Comparison of ENCODE assay signal across 9 cellular contexts in genomic region chr12:47218191-47218654, GRCh38.
A peak's percentile ranks its signal among the peaks of the same experiment; 100 is the strongest.
DNase-seq lines count a peak whose midpoint lies in the region; ATAC-seq and TF ChIP-seq lines count a peak whose summit lies in the region.
"Had no signal": no experiment of that assay in that cellular context is flagged by ENCODE, and none has a peak within 500 bp of the region (broad histone marks: within the 10 kb centered on the region; RNA-seq: fewer than 3 reads in every experiment).

No MANE protein-coding gene starts in this region.

- CTCF ChIA-PET in CD8-positive, alpha-beta memory T cell (lab: Charles Lee): interaction anchor here (1.2 to 3.6 kb wide), 10 partner anchors 10 to 179 kb away, joined by 3 to 32 read pairs (median 6); no protein-coding TSS in a partner anchor

- peaks cover 18 to 63% (median 27%) of the 10 kb centered on the region in 3 donors for H3K36me3 Mint-ChIP-seq in CD8-positive, alpha-beta memory T cell
- peaks cover 58% of the 10 kb centered on the region for H3K36me3 Mint-ChIP-seq in T-helper 2 cell treated with Interferon-gamma antibody and Interleukin-4, amounts not matched to agents 5 μg/mL and 100 μg/mL, for 36 hours (ENCODE audit: low read depth)

- peak overlapping the region; percentile 92 for H3K4me3 ChIP-seq in CD8-positive, alpha-beta memory T cell (ENCODE audit: low read length)
- H3K4me3 ChIP-seq in hepatocyte (no peak overlapping the region), smooth muscle cell (no peak overlapping the region), left ventricle myocardium inferior (no peak overlapping the region)

- no peak overlapping the region for H3K9ac ChIP-seq in smooth muscle cell (ENCODE audit: low read depth)

- no peaks in the 10 kb centered on the region for H3F3A ChIP-seq in smooth muscle cell (ENCODE audit: low read depth)

- no peaks in the 10 kb centered on the region for H3K9me3 ChIP-seq in CD8-positive, alpha-beta memory T cell (ENCODE audit: low read length)
- no peaks in the 10 kb centered on the region for H3K9me3 ChIP-seq in hepatocyte (ENCODE audit: low read depth)
- no peaks in the 10 kb centered on the region for H3K9me3 ChIP-seq in smooth muscle cell (replicated peaks; ENCODE audit: low read depth)
- no peaks in the 10 kb centered on the region for H3K9me3 ChIP-seq in left ventricle myocardium inferior (replicated peaks)

- H3K4me1 ChIP-seq in CD8-positive, alpha-beta memory T cell (ENCODE audit: insufficient read depth, low read length): peaks cover 26% of the 10 kb centered on the region
- peaks cover 17% of the 10 kb centered on the region for H3K4me1 ChIP-seq in hepatocyte (ENCODE audit: insufficient read depth)
- peaks cover 10% of the 10 kb centered on the region for H3K4me1 ChIP-seq in smooth muscle cell (ENCODE audit: low read depth)
- peaks cover 7% of the 10 kb centered on the region for H3K4me1 ChIP-seq in left ventricle myocardium inferior

- TF ChIP-seq CTCF in hepatocyte (IDR thresholded peaks at IDR 0.05; ENCODE audit: poor library complexity) (no peak), smooth muscle cell (IDR thresholded peaks at IDR 0.05; ENCODE audit: borderline replicate concordance, insufficient read depth, poor library complexity, severe bottlenecking) (no peak), left ventricle myocardium inferior (IDR thresholded peaks at IDR 0.05; ENCODE audit: borderline replicate concordance) (no peak)

- WGBS in hepatocyte (ENCODE audit: low lambda C conversion rate, missing lambda C conversion rate): 96% methylated on average over 8 of the region's 8 CpGs
- 97% methylated on average over 8 of the region's 8 CpGs for WGBS in smooth muscle cell (ENCODE audit: low lambda C conversion rate)

- H4K20me1 ChIP-seq in hepatocyte (ENCODE audit: insufficient read depth, poor library complexity, severe bottlenecking) (no peaks in the 10 kb centered on the region), smooth muscle cell (ENCODE audit: low read depth) (no peaks in the 10 kb centered on the region)

- peaks cover 0 to 2% of the 10 kb centered on the region in 2 donors for H3K27me3 Mint-ChIP-seq in CD8-positive, alpha-beta memory T cell
- H3K27me3 Mint-ChIP-seq in T-helper 2 cell treated with Interferon-gamma antibody and Interleukin-4, amounts not matched to agents 5 μg/mL and 100 μg/mL, for 36 hours (ENCODE audit: low read depth): no peaks in the 10 kb centered on the region

- peaks cover 28 to 50% (median 39%) of the 10 kb centered on the region in 3 donors for H3K4me1 Mint-ChIP-seq in CD8-positive, alpha-beta memory T cell
- peaks cover 50% of the 10 kb centered on the region for H3K4me1 Mint-ChIP-seq in T-helper 2 cell treated with Interferon-gamma antibody and Interleukin-4, amounts not matched to agents 5 μg/mL and 100 μg/mL, for 36 hours (ENCODE audit: low read depth)

- H3K27ac ChIP-seq in CD8-positive, alpha-beta memory T cell (ENCODE audit: low read depth, low read length): peak overlapping the region; percentile 85
- no peak overlapping the region for H3K27ac ChIP-seq in hepatocyte
- no peak overlapping the region for H3K27ac ChIP-seq in smooth muscle cell (ENCODE audit: low read depth)
- no peak overlapping the region for H3K27ac ChIP-seq in left ventricle myocardium inferior (replicated peaks)

- no peak overlapping the region for H3K4me2 ChIP-seq in hepatocyte
- H3K4me2 ChIP-seq in smooth muscle cell: no peak overlapping the region

- POLR2A ChIA-PET in CD8-positive, alpha-beta memory T cell (lab: Charles Lee): interaction anchor here (0.7 to 4.8 kb wide), 5 partner anchors 11 to 139 kb away, joined by 3 to 28 read pairs (median 6); partner anchors contain the start of genes AMIGO2 and PCED1B

- H3K9me2 ChIP-seq in hepatocyte (replicated peaks; ENCODE audit: insufficient read depth): no peaks in the 10 kb centered on the region

- H2AFZ ChIP-seq in hepatocyte (no peak overlapping the region), smooth muscle cell (ENCODE audit: low read depth) (no peak overlapping the region)

- peak in 4 of 5 donors; percentile 24 to 67 (median 49) for DNase-seq in CD8-positive, alpha-beta memory T cell
- peak; percentile 40 for DNase-seq in T-helper 2 cell treated with Interferon-gamma antibody and Interleukin-4, amounts not matched to agents 5 μg/mL and 100 μg/mL, for 36 hours (ENCODE audit: low spot score)
- peak; percentile 30 for DNase-seq in medulla oblongata (ENCODE audit: extremely low spot score)
- no peak for DNase-seq in hepatocyte (ENCODE audit: low spot score)
- DNase-seq in smooth muscle cell (lab: John Stamatoyannopoulos, UW; ENCODE audit: unreplicated experiment): no peak
- DNase-seq in left ventricle myocardium inferior: no peak
- DNase-seq: NCI-H748 treated with DMSO at 0.1 percent for 48 hours had no signal

- no peaks in the 10 kb centered on the region for H3K27me3 ChIP-seq in CD8-positive, alpha-beta memory T cell (ENCODE audit: insufficient read depth, low read length, poor library complexity, severe bottlenecking)
- H3K27me3 ChIP-seq in hepatocyte: no peaks in the 10 kb centered on the region
- no peaks in the 10 kb centered on the region for H3K27me3 ChIP-seq in smooth muscle cell (ENCODE audit: low read depth)
- no peaks in the 10 kb centered on the region for H3K27me3 ChIP-seq in left ventricle myocardium inferior (ENCODE audit: low read depth)

- intact Hi-C loops in left ventricle myocardium inferior (cut with micrococcal nuclease): no loop called here

- peaks cover 5% of the 10 kb centered on the region for H3K36me3 ChIP-seq in CD8-positive, alpha-beta memory T cell (ENCODE audit: insufficient read depth, low read length)
- H3K36me3 ChIP-seq in hepatocyte (replicated peaks; ENCODE audit: insufficient read depth, low read depth) (no peaks in the 10 kb centered on the region), smooth muscle cell (ENCODE audit: low read depth) (no peaks in the 10 kb centered on the region), left ventricle myocardium inferior (no peaks in the 10 kb centered on the region)

- peak overlapping the region; percentile 87 to 100 (median 94) for H3K27ac Mint-ChIP-seq in CD8-positive, alpha-beta memory T cell
- peak overlapping the region; percentile 98 for H3K27ac Mint-ChIP-seq in T-helper 2 cell treated with Interferon-gamma antibody and Interleukin-4, amounts not matched to agents 5 μg/mL and 100 μg/mL, for 36 hours

- H3K4me3 Mint-ChIP-seq in CD8-positive, alpha-beta memory T cell: peak overlapping the region; percentile 89 to 95 (median 94)
- H3K4me3 Mint-ChIP-seq in T-helper 2 cell treated with Interferon-gamma antibody and Interleukin-4, amounts not matched to agents 5 μg/mL and 100 μg/mL, for 36 hours: peak overlapping the region; percentile 96

- ATAC-seq in GM21723 (IDR thresholded peaks at IDR 0.05; ENCODE audit: unreplicated experiment) (peak; percentile 30), HG03565 (IDR thresholded peaks at IDR 0.05; ENCODE audit: unreplicated experiment) (no peak)

- H3K79me2 ChIP-seq in hepatocyte: no peaks in the 10 kb centered on the region
- H3K79me2 ChIP-seq in smooth muscle cell (ENCODE audit: low read depth): no peaks in the 10 kb centered on the region

- H3K9me3 Mint-ChIP-seq in CD8-positive, alpha-beta memory T cell: no peaks in the 10 kb centered on the region
- no peaks in the 10 kb centered on the region for H3K9me3 Mint-ChIP-seq in T-helper 2 cell treated with Interferon-gamma antibody and Interleukin-4, amounts not matched to agents 5 μg/mL and 100 μg/mL, for 36 hours

Comparison
In these comparisons a context has a peak if more than half of its experiments do, and no peak if none do; other contexts are left out.
1. DNase-seq: peak in CD8-positive, alpha-beta memory T cell (4 of 5), T-helper 2 cell treated with Interferon-gamma antibody and Interleukin-4, amounts not matched to agents 5 μg/mL and 100 μg/mL, for 36 hours (single experiment) and medulla oblongata (single experiment); none in hepatocyte (single experiment), smooth muscle cell (single experiment) and left ventricle myocardium inferior (single experiment).